In genomic region chr3:8963137-8963853, GRCh38 we compare ENCODE assay signal across 8 cellular contexts. TPM values are rescaled to one million over a fixed set of nuclear protein-coding genes. Genes with fewer than 3 reads are reported as not detected.
DNase-seq lines count a peak whose midpoint lies in the region; ATAC-seq and TF ChIP-seq lines count a peak whose summit lies in the region.

Gene RAD18 (minus strand): TSS chr3:8963472. CDS start chr3:8963385, 87 bp downstream.

- no peaks in the 10 kb centered on the region for H3K9me3 Mint-ChIP-seq in chondrocyte (ENCODE audit: low read depth)

- DNase-seq in Ammon's horn (ENCODE audit: low spot score) (peak; percentile 87), NCI-H510A treated with DMSO at 0.1 percent for 48 hours (lab: John Stamatoyannopoulos, UW) (peak; percentile 88), chondrocyte (ENCODE audit: low spot score) (peak; percentile 96), kidney glomerular epithelial cell (lab: John Stamatoyannopoulos, UW) (peak; percentile 85)
- DNase-seq in activated CD4-positive, alpha-beta T cell treated with anti-CD3 and anti-CD28 coated beads for 1 hour: peak; percentile 89
- peak; percentile 86 to 88 for DNase-seq in stimulated activated CD4-positive, alpha-beta T cell treated with anti-CD3 and anti-CD28 coated beads, Interleukin-15, amount 100 ng/mL, for 48 hours (ENCODE audit: low read depth in 2 of 2)

- H3K4me3 Mint-ChIP-seq in chondrocyte (ENCODE audit: unreplicated experiment): peak within 1 kb of the TSS; percentile 96

- peaks cover 39% of the 10 kb centered on the region for H3K4me1 Mint-ChIP-seq in chondrocyte (ENCODE audit: low read depth)

- TF ChIP-seq POLR2A in GM19193 (IDR thresholded peaks at IDR 0.05; ENCODE audit: extremely low read depth, insufficient read depth, insufficient read length): peak; percentile 66

- peaks cover 3% of the 10 kb centered on the region for H3K36me3 Mint-ChIP-seq in chondrocyte (ENCODE audit: low read depth)

- peak; percentile 95 for ATAC-seq in HG03432 (IDR thresholded peaks at IDR 0.05; ENCODE audit: unreplicated experiment)

- no peak for TF ChIP-seq CTCF in chondrocyte (IDR thresholded peaks at IDR 0.05)

- peak within 1 kb of the TSS; percentile 97 for H3K27ac Mint-ChIP-seq in chondrocyte (ENCODE audit: unreplicated experiment)

- H3K27me3 Mint-ChIP-seq in chondrocyte (ENCODE audit: low read depth): no peaks in the 10 kb centered on the region

RNA-seq across cellular contexts. Expression of gene RAD18, which starts in this region (rescaled TPM):
- total RNA-seq in chondrocyte: 9.1 to 22.2 TPM (median 9.7 TPM) in 3 replicates

Comparison
In these comparisons a context has a peak if more than half of its experiments do, and no peak if none do; other contexts are left out.
1. Peak in every context shown above with its lines: DNase-seq and ATAC-seq.